Comparison of ENCODE assay signal across 10 cellular contexts in the genomic region with DNA sequence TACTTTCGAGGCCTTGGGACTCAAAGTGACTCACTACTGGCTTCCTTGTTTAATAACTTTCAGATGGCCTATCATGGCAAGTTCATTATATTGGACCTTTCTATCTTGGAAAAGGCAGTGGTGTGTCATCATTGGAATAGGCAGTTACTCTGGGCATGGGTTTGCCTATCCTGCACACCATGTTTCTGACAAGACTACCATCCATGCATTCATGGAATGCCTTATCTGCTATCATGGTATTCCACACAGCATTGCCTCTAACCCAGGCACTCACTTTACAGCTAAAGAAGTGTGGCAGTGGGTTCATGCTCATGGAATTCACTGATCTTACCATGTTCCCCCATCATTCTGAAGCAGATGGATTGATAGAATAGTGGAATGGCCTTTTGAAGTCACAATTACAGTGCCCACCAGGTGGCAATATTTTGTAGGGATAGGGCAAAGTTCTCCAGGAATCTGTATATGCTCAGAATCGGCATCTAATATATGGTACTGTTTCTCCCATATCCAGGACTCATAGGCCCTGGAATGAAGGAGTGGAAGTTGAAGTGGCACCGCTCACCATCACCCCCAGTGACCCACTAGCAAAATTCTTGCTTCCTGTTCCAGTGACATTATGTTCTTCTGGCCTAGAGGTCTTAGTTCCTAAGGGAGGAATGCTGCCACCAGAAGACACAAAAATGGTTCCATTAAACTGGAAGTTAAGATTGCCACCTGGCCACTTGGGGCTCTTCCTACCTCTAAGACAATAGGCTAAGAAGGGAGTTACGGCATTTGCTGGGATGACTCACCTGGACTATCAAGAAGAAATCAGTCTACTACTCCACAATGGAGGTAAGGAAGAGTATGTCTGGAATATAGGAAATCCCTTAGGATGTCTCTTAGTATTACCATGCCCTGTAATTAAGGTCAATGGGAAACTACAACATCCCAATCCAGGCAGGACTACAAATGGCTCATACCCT.
A peak's percentile ranks its signal among the peaks of the same experiment; 100 is the strongest.
DNase-seq lines count a peak whose midpoint lies in the region; ATAC-seq and TF ChIP-seq lines count a peak whose summit lies in the region.
"Had no signal": no experiment of that assay in that cellular context is flagged by ENCODE, and none has a peak within 500 bp of the region (broad histone marks: within the 10 kb centered on the region; RNA-seq: fewer than 3 reads in every experiment).

No MANE protein-coding gene starts in this region.

- H3K4me3 ChIP-seq in adipocyte (ENCODE audit: low read length) = no peak overlapping the region
- H3K4me3 ChIP-seq: uterus had no signal

- no peak overlapping the region for H3K27ac Mint-ChIP-seq in progenitor cell of endocrine pancreas
- H3K27ac Mint-ChIP-seq in activated naive CD4-positive, alpha-beta T cell treated with anti-CD3 and anti-CD28 coated beads, Interleukin-2, amount 50 U/mL, for 72 hours = no peak overlapping the region

- no peaks in the 10 kb centered on the region for H3K36me3 Mint-ChIP-seq in progenitor cell of endocrine pancreas (ENCODE audit: insufficient read depth)
- no peaks in the 10 kb centered on the region for H3K36me3 Mint-ChIP-seq in activated naive CD4-positive, alpha-beta T cell treated with anti-CD3 and anti-CD28 coated beads, Interleukin-2, amount 50 U/mL, for 72 hours

- H3K9ac ChIP-seq in adipocyte (ENCODE audit: low read length) = no peak overlapping the region

- H3K27me3 ChIP-seq in adipocyte (replicated peaks; ENCODE audit: control insufficient read depth, insufficient read depth, low read length) = no peaks in the 10 kb centered on the region
- H3K27me3 ChIP-seq: uterus had no signal

- peak; percentile 36 for TF ChIP-seq CTCF in progenitor cell of endocrine pancreas (IDR thresholded peaks at IDR 0.05; ENCODE audit: unreplicated experiment)

- H3K4me3 Mint-ChIP-seq in progenitor cell of endocrine pancreas (ENCODE audit: low read depth) = no peak overlapping the region

- H3K9me3 Mint-ChIP-seq in progenitor cell of endocrine pancreas (ENCODE audit: low read depth) = no peaks in the 10 kb centered on the region
- H3K9me3 Mint-ChIP-seq in activated naive CD4-positive, alpha-beta T cell treated with anti-CD3 and anti-CD28 coated beads, Interleukin-2, amount 50 U/mL, for 72 hours = peaks cover 0 to 3% of the 10 kb centered on the region in 2 donors

- no peaks in the 10 kb centered on the region for H3K36me3 ChIP-seq in adipocyte (ENCODE audit: control insufficient read depth, insufficient read depth, low read length, severe bottlenecking)
- H3K36me3 ChIP-seq: uterus had no signal

- DNase-seq in NCI-H510A treated with DMSO at 0.1 percent for 48 hours (lab: John Stamatoyannopoulos, UW) = peak; percentile 3
- DNase-seq in NCI-H510A (lab: John Stamatoyannopoulos, UW) = no peak
- peak; percentile 18 for DNase-seq in NCI-H2029 treated with DMSO at 0.1 percent for 48 hours (lab: John Stamatoyannopoulos, UW)
- peak; percentile 28 for DNase-seq in adipocyte (ENCODE audit: low read depth)
- DNase-seq in progenitor cell of endocrine pancreas (ENCODE audit: low spot score, unreplicated experiment) = no peak
- no peak for DNase-seq in activated naive CD4-positive, alpha-beta T cell treated with anti-CD3 and anti-CD28 coated beads, Interleukin-2, amount 50 U/mL, for 72 hours (ENCODE audit: low spot score in 2 of 2)
- no peak for DNase-seq in GM19240 (ENCODE audit: insufficient read length, low spot score)
- no peak for DNase-seq in left colon
- DNase-seq: Right ventricle myocardium superior, uterus had no signal

- intact Hi-C loops in left colon (cut with DNase I, micrococcal nuclease) = no loop called here

- H3K4me1 Mint-ChIP-seq in progenitor cell of endocrine pancreas (ENCODE audit: low read depth) = no peaks in the 10 kb centered on the region

- H3K9me3 ChIP-seq in adipocyte (ENCODE audit: control insufficient read depth, low read length) = no peaks in the 10 kb centered on the region
- H3K9me3 ChIP-seq: uterus had no signal

- no peaks in the 10 kb centered on the region for H3K27me3 Mint-ChIP-seq in progenitor cell of endocrine pancreas

- H3K4me1 ChIP-seq in adipocyte (ENCODE audit: control insufficient read depth, insufficient read depth, low read length) = no peaks in the 10 kb centered on the region
- H3K4me1 ChIP-seq: uterus had no signal

- ATAC-seq in activated naive CD4-positive, alpha-beta T cell treated with anti-CD3 and anti-CD28 coated beads, Interleukin-2, amount 50 U/mL, for 72 hours = no peak
- ATAC-seq in left colon = no peak

Comparison
In these comparisons a context has a peak if more than half of its experiments do, and no peak if none do; other contexts are left out.
1. DNase-seq: peak in NCI-H510A treated with DMSO at 0.1 percent for 48 hours (single experiment), NCI-H2029 treated with DMSO at 0.1 percent for 48 hours (single experiment) and adipocyte (single experiment); none in NCI-H510A (single experiment), progenitor cell of endocrine pancreas (single experiment), activated naive CD4-positive, alpha-beta T cell treated with anti-CD3 and anti-CD28 coated beads, Interleukin-2, amount 50 U/mL, for 72 hours (0 of 2), GM19240 (single experiment) and left colon (0 of 2).